8 cellular contexts compared by ENCODE assay signal in the genomic region with DNA sequence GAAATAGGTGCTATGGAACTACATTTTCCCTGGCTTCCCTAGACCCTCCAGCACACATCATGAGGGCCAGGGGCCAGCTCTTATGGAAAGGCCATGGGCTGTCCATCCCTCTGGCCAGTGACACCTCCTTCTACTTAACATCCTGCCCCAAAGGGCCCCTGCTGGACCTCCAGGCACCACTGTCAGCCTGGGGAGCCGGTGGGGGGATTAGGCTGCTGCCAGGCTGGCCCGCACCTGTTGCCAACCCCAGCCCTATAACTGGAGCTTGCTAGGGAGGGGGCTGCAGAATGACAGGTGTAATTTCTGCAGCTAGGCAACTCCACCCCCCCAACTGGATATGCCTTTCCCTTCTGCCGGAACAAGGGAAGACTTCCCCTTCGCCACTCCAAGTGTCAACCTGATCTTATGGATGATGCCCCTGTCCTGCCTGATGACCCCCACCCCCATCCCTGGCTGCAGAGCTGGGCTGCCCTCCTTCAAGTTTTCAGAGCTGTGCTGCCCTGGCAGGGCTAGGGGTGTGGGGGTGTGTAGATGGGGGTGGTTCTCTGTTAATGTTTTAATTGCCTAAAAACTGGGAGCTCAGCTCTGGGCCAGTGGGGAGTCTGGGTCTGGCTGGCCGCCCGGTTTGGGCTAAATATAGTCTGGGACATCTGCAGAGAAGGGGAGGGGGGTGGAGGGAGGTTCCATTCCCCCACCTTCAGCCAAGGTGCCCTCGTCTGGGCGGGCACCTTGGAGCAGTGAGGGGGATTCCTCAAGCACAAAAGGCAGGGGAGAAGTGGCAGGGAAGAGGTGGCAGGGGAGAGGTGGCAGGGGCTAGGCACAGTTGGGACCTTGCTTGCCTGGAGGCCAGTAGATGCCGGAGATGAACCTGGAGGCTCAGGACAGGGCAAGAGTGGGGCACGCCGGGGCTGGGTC. TPM values are rescaled to one million over a fixed set of nuclear protein-coding genes. Genes with fewer than 3 reads are reported as not detected.
A peak's percentile ranks its signal among the peaks of the same experiment; 100 is the strongest.
DNase-seq lines count a peak whose midpoint lies in the region; ATAC-seq and TF ChIP-seq lines count a peak whose summit lies in the region.

No MANE protein-coding gene starts in this region.

- POLR2A ChIA-PET in activated CD4-positive, alpha-beta memory T cell treated with anti-CD3 and anti-CD28 coated beads, Interleukin-2, amount 10 ng/mL, durations not matched to agents 7 days and 5 days (lab: Charles Lee) = interaction anchor here (1.0 to 6.6 kb wide), 14 partner anchors 9 to 243 kb away, joined by 3 to 68 read pairs (median 6); a partner anchor contains a TSS

- H3K4me3 ChIP-seq in HFF-Myc (replicated peaks; ENCODE audit: low read depth, low read length) = peak overlapping the region; percentile 97
- peak overlapping the region; percentile 3 to 100 (median 58) for H3K4me3 ChIP-seq in heart left ventricle

- no peaks in the 10 kb centered on the region for H3K27me3 ChIP-seq in heart left ventricle

- WGBS in heart left ventricle, 4 donors = 8 to 13% (median 10%) methylated on average over 9 to 11 of the region's 11 CpGs

- H3K27ac Mint-ChIP-seq in activated CD4-positive, alpha-beta memory T cell treated with anti-CD3 and anti-CD28 coated beads, Interleukin-2, amount 10 ng/mL, durations not matched to agents 7 days and 5 days = peak overlapping the region; percentile 93
- peak overlapping the region; percentile 100 for H3K27ac Mint-ChIP-seq in stimulated activated effector memory CD8-positive, alpha-beta T cell treated with anti-CD3 and anti-CD28 coated beads, Interleukin-12 subunit alpha, Interleukin-12 subunit beta, amount 100 ng/mL, for 72 hours

- CTCF ChIA-PET in activated CD4-positive, alpha-beta memory T cell treated with anti-CD3 and anti-CD28 coated beads, Interleukin-2, amount 10 ng/mL, durations not matched to agents 7 days and 5 days (lab: Charles Lee) = interaction anchor here (1.5 to 2.7 kb wide), 2 partner anchors 19 to 33 kb away, joined by 5 to 11 read pairs; no protein-coding TSS in a partner anchor

- no peaks in the 10 kb centered on the region for H3K27me3 Mint-ChIP-seq in activated CD4-positive, alpha-beta memory T cell treated with anti-CD3 and anti-CD28 coated beads, Interleukin-2, amount 10 ng/mL, durations not matched to agents 7 days and 5 days

- no peak for DNase-seq in HFF-Myc (ENCODE audit: extremely low read depth, low read depth)
- DNase-seq in activated CD4-positive, alpha-beta memory T cell treated with anti-CD3 and anti-CD28 coated beads, Interleukin-2, amount 10 ng/mL, durations not matched to agents 7 days and 5 days = peak; percentile 28
- DNase-seq in heart left ventricle = peak; percentile 80 to 84 (median 84)
- peak in 1 of 2 donors; percentile 67 for DNase-seq in stimulated activated effector memory CD8-positive, alpha-beta T cell treated with anti-CD3 and anti-CD28 coated beads, Interleukin-12 subunit alpha, Interleukin-12 subunit beta, amount 100 ng/mL, for 72 hours (ENCODE audit: low spot score in 2 of 2)
- no peak for DNase-seq in activated CD4-positive, CD25-positive, alpha-beta regulatory T cell (lab: John Stamatoyannopoulos, UW)

- H3K27ac ChIP-seq in heart left ventricle = peak overlapping the region; percentile 92 to 99 (median 96)

- H3K4me1 ChIP-seq in heart left ventricle = peaks cover 35 to 97% (median 83%) of the 10 kb centered on the region in 12 donors

- peaks cover 79% of the 10 kb centered on the region for H3K4me1 Mint-ChIP-seq in activated CD4-positive, alpha-beta memory T cell treated with anti-CD3 and anti-CD28 coated beads, Interleukin-2, amount 10 ng/mL, durations not matched to agents 7 days and 5 days
- peaks cover 91% of the 10 kb centered on the region for H3K4me1 Mint-ChIP-seq in stimulated activated effector memory CD8-positive, alpha-beta T cell treated with anti-CD3 and anti-CD28 coated beads, Interleukin-12 subunit alpha, Interleukin-12 subunit beta, amount 100 ng/mL, for 72 hours

- TF ChIP-seq CTCF in HFF-Myc (IDR thresholded peaks at IDR 0.05; ENCODE audit: low read depth, low read length, missing control alignments) = no peak
- no peak for TF ChIP-seq CTCF in heart left ventricle (IDR thresholded peaks at IDR 0.05)

- H3K36me3 Mint-ChIP-seq in activated CD4-positive, alpha-beta memory T cell treated with anti-CD3 and anti-CD28 coated beads, Interleukin-2, amount 10 ng/mL, durations not matched to agents 7 days and 5 days (ENCODE audit: low read depth) = peaks cover 42% of the 10 kb centered on the region
- H3K36me3 Mint-ChIP-seq in stimulated activated effector memory CD8-positive, alpha-beta T cell treated with anti-CD3 and anti-CD28 coated beads, Interleukin-12 subunit alpha, Interleukin-12 subunit beta, amount 100 ng/mL, for 72 hours = peaks cover 86% of the 10 kb centered on the region

- H3K9me3 ChIP-seq in heart left ventricle = no peaks in the 10 kb centered on the region

- ATAC-seq in heart left ventricle (peak; percentile 14 to 36 (median 26)), HG02678 (IDR thresholded peaks at IDR 0.05; ENCODE audit: unreplicated experiment) (no peak), HG03565 (IDR thresholded peaks at IDR 0.05; ENCODE audit: unreplicated experiment) (no peak), HG02884 (IDR thresholded peaks at IDR 0.05; ENCODE audit: unreplicated experiment) (no peak)
- ATAC-seq in stimulated activated effector memory CD8-positive, alpha-beta T cell treated with anti-CD3 and anti-CD28 coated beads, Interleukin-12 subunit alpha, Interleukin-12 subunit beta, amount 100 ng/mL, for 72 hours = no peak

- no peaks in the 10 kb centered on the region for H3K9me3 Mint-ChIP-seq in activated CD4-positive, alpha-beta memory T cell treated with anti-CD3 and anti-CD28 coated beads, Interleukin-2, amount 10 ng/mL, durations not matched to agents 7 days and 5 days
- H3K9me3 Mint-ChIP-seq in stimulated activated effector memory CD8-positive, alpha-beta T cell treated with anti-CD3 and anti-CD28 coated beads, Interleukin-12 subunit alpha, Interleukin-12 subunit beta, amount 100 ng/mL, for 72 hours = no peaks in the 10 kb centered on the region

- peak overlapping the region; percentile 90 for H3K4me3 Mint-ChIP-seq in activated CD4-positive, alpha-beta memory T cell treated with anti-CD3 and anti-CD28 coated beads, Interleukin-2, amount 10 ng/mL, durations not matched to agents 7 days and 5 days
- peak overlapping the region; percentile 90 for H3K4me3 Mint-ChIP-seq in stimulated activated effector memory CD8-positive, alpha-beta T cell treated with anti-CD3 and anti-CD28 coated beads, Interleukin-12 subunit alpha, Interleukin-12 subunit beta, amount 100 ng/mL, for 72 hours

- intact Hi-C loops in heart left ventricle (cut with DNase I) = no loop called here

- peak in 1 of 2 donors; percentile 15 for TF ChIP-seq POLR2A in heart left ventricle (IDR thresholded peaks at IDR 0.05)

- H3K36me3 ChIP-seq in heart left ventricle = no peaks in the 10 kb centered on the region

RNA-seq across cellular contexts. Expression of a gene that starts 12.8 kb away (rescaled TPM):
- 10 to 100 TPM; 65.2 to 65.5 TPM for total RNA-seq in activated CD4-positive, alpha-beta memory T cell treated with anti-CD3 and anti-CD28 coated beads, Interleukin-2, amount 10 ng/mL, durations not matched to agents 7 days and 5 days
- 10 to 100 TPM; 14.1 to 41.4 (median 19.4) TPM for total RNA-seq in heart left ventricle
- 10 to 100 TPM; 15.5 to 22.0 TPM for polyA plus RNA-seq in heart left ventricle

RNA-seq across cellular contexts. Expression of a gene that starts 34.1 kb away (rescaled TPM):
- total RNA-seq in activated CD4-positive, alpha-beta memory T cell treated with anti-CD3 and anti-CD28 coated beads, Interleukin-2, amount 10 ng/mL, durations not matched to agents 7 days and 5 days = 10 to 100 TPM; 67.5 to 69.9 TPM
- total RNA-seq in heart left ventricle = 1 to 10 TPM in 2 of 9 donors, under 1 TPM in 7; 0.07 to 9.8 (median 0.69) TPM
- polyA plus RNA-seq in heart left ventricle = 1 to 10 TPM in 1 of 2 donors, under 1 TPM in 1; 0.34 to 2.8 TPM

RNA-seq across cellular contexts. Expression of a gene that starts 42.8 kb away (rescaled TPM):
- total RNA-seq in activated CD4-positive, alpha-beta memory T cell treated with anti-CD3 and anti-CD28 coated beads, Interleukin-2, amount 10 ng/mL, durations not matched to agents 7 days and 5 days = not detected
- total RNA-seq in heart left ventricle = 1 to 10 TPM; 1.2 to 8.7 (median 2.2) TPM
- under 1 TPM; 0.30 to 0.35 TPM for polyA plus RNA-seq in heart left ventricle

Comparison
In these comparisons a context has a peak if more than half of its experiments do, and no peak if none do; other contexts are left out.
1. DNase-seq: peak in activated CD4-positive, alpha-beta memory T cell treated with anti-CD3 and anti-CD28 coated beads, Interleukin-2, amount 10 ng/mL, durations not matched to agents 7 days and 5 days (single experiment) and heart left ventricle (5 of 5); none in HFF-Myc (single experiment) and activated CD4-positive, CD25-positive, alpha-beta regulatory T cell (0 of 4).
2. ATAC-seq: peak in heart left ventricle (4 of 4); none in stimulated activated effector memory CD8-positive, alpha-beta T cell treated with anti-CD3 and anti-CD28 coated beads, Interleukin-12 subunit alpha, Interleukin-12 subunit beta, amount 100 ng/mL, for 72 hours (single experiment), HG02678 (single experiment), HG03565 (single experiment) and HG02884 (single experiment).
3. RNA of a gene that starts 34.1 kb away (total RNA-seq): 67.5 to 69.9 TPM in activated CD4-positive, alpha-beta memory T cell treated with anti-CD3 and anti-CD28 coated beads, Interleukin-2, amount 10 ng/mL, durations not matched to agents 7 days and 5 days; 0.07 to 9.8 TPM in heart left ventricle; every median in the first group is over 4 times any median in the second.